In genomic region chr9:70340572-70340971, GRCh38 we compare ENCODE assay signal across 9 cellular contexts.
DNase-seq lines count a peak whose midpoint lies in the region; ATAC-seq, FAIRE-seq and TF ChIP-seq lines count a peak whose summit lies in the region.
"Had no signal": no experiment of that assay in that cellular context is flagged by ENCODE, and none has a peak within 500 bp of the region (broad histone marks: within the 10 kb centered on the region; RNA-seq: fewer than 3 reads in every experiment).

No MANE protein-coding gene starts in this region.

- no peaks in the 10 kb centered on the region for H3K9me3 ChIP-seq in astrocyte (ENCODE audit: insufficient read depth, low read depth, low read length)
- no peaks in the 10 kb centered on the region for H3K9me3 ChIP-seq in liver (ENCODE audit: control insufficient read depth in 4 of 4, low read length in 3 of 4)
- H3K9me3 ChIP-seq: HAP-1 had no signal

- no peak overlapping the region for H3K4me3 ChIP-seq in AG10803 (ENCODE audit: low read length)
- no peak overlapping the region for H3K4me3 ChIP-seq in astrocyte (ENCODE audit: insufficient read depth, low read depth, low read length)
- no peak overlapping the region for H3K4me3 ChIP-seq in liver (ENCODE audit: low read depth in 1 of 3, low read length in 3 of 3)
- H3K4me3 ChIP-seq: HAP-1 had no signal

- FAIRE-seq in HTR-8/SVneo (lab: Jason Lieb, UNC), result no peak
- FAIRE-seq in astrocyte (lab: Jason Lieb, UNC), result no peak

- H3K4me3 Mint-ChIP-seq in astrocyte (ENCODE audit: unreplicated experiment), result no peak overlapping the region

- peak; percentile 79 to 80 for TF ChIP-seq RAD21 in liver (IDR thresholded peaks at IDR 0.05)

- H3K4me1 ChIP-seq in astrocyte (ENCODE audit: insufficient read depth, low read length), result no peaks in the 10 kb centered on the region
- H3K4me1 ChIP-seq in liver (ENCODE audit: control insufficient read depth in 4 of 4, insufficient read depth in 4 of 4, low read length in 3 of 4), result no peaks in the 10 kb centered on the region

- no peaks in the 10 kb centered on the region for H4K20me1 ChIP-seq in astrocyte (ENCODE audit: insufficient read depth, low read length)

- ATAC-seq in GM19463 (IDR thresholded peaks at IDR 0.05; ENCODE audit: unreplicated experiment) (no peak), sciatic nerve (no peak)
- no peak for ATAC-seq in activated naive CD4-positive, alpha-beta T cell treated with anti-CD3 and anti-CD28 coated beads, Interleukin-2, amount 50 U/mL, for 72 hours

- intact Hi-C loops in sciatic nerve (cut with DNase I), result loop anchor here (5.0 kb wide), 1 partner anchor 262 kb away; no protein-coding TSS in a partner anchor

- no peak overlapping the region for H3K4me2 ChIP-seq in astrocyte (ENCODE audit: low read length)

- H3K27ac Mint-ChIP-seq in astrocyte (ENCODE audit: unreplicated experiment), result no peak overlapping the region
- H3K27ac Mint-ChIP-seq in activated naive CD4-positive, alpha-beta T cell treated with anti-CD3 and anti-CD28 coated beads, Interleukin-2, amount 50 U/mL, for 72 hours, result no peak overlapping the region

- no peaks in the 10 kb centered on the region for H3K79me2 ChIP-seq in astrocyte (ENCODE audit: insufficient read depth, low read length)

- H3K27ac ChIP-seq in astrocyte (ENCODE audit: low read depth, low read length) (no peak overlapping the region), liver (ENCODE audit: low read depth in 1 of 2, low read length in 2 of 2) (no peak overlapping the region)

- H3K36me3 Mint-ChIP-seq in astrocyte (ENCODE audit: low read depth, unreplicated experiment), result peaks cover 10% of the 10 kb centered on the region
- H3K36me3 Mint-ChIP-seq in activated naive CD4-positive, alpha-beta T cell treated with anti-CD3 and anti-CD28 coated beads, Interleukin-2, amount 50 U/mL, for 72 hours, result peaks cover 0 to 6% of the 10 kb centered on the region in 2 donors

- H3K4me1 Mint-ChIP-seq in astrocyte (ENCODE audit: low read depth, unreplicated experiment), result no peaks in the 10 kb centered on the region

- peaks cover 6% of the 10 kb centered on the region for H3K36me3 ChIP-seq in astrocyte (ENCODE audit: insufficient read depth, low read length)
- peaks cover 0 to 3% (median 1%) of the 10 kb centered on the region in 4 donors for H3K36me3 ChIP-seq in liver (ENCODE audit: control insufficient read depth in 4 of 4, insufficient read depth in 3 of 4, low read depth in 1 of 4, low read length in 3 of 4)

- DNase-seq in AG10803 (ENCODE audit: low read depth), result peak; percentile 47
- peak; percentile 12 for DNase-seq in HTR-8/SVneo (ENCODE audit: insufficient read length, low spot score)
- DNase-seq in astrocyte (ENCODE audit: low read depth), result peak; percentile 20
- no peak for DNase-seq in stimulated activated CD4-positive, alpha-beta T cell treated with anti-CD3 and anti-CD28 coated beads, Interleukin-4, amount 100 ng/mL, for 1 hour
- DNase-seq in activated naive CD4-positive, alpha-beta T cell treated with anti-CD3 and anti-CD28 coated beads, Interleukin-2, amount 50 U/mL, for 72 hours (ENCODE audit: low spot score in 2 of 2), result no peak
- no peak for DNase-seq in sciatic nerve (ENCODE audit: low spot score)

- TF ChIP-seq CTCF in AG10803 (conservative IDR thresholded peaks at IDR 0.05; ENCODE audit: low read length) (peak; percentile 59), astrocyte (IDR thresholded peaks at IDR 0.05; ENCODE audit: insufficient read depth, low read depth, low read length) (peak; percentile 37), liver (IDR thresholded peaks at IDR 0.05; ENCODE audit: low read depth, low read length, missing input control) (peak; percentile 39)

- H3K27me3 Mint-ChIP-seq in astrocyte (ENCODE audit: low read depth, unreplicated experiment), result no peaks in the 10 kb centered on the region

- no peaks in the 10 kb centered on the region for H3K9me3 Mint-ChIP-seq in astrocyte (ENCODE audit: unreplicated experiment)
- H3K9me3 Mint-ChIP-seq in activated naive CD4-positive, alpha-beta T cell treated with anti-CD3 and anti-CD28 coated beads, Interleukin-2, amount 50 U/mL, for 72 hours, result no peaks in the 10 kb centered on the region

- no peak overlapping the region for H2AFZ ChIP-seq in astrocyte (ENCODE audit: low read depth, low read length)

- 2% methylated on average over 1 of the region's 1 CpG for WGBS in liver

- H3K9ac ChIP-seq in astrocyte (ENCODE audit: low read length) (no peak overlapping the region), liver (ENCODE audit: low read depth in 1 of 2, low read length in 2 of 2) (no peak overlapping the region)

- no peaks in the 10 kb centered on the region for H3K27me3 ChIP-seq in astrocyte (ENCODE audit: insufficient read depth, low read length)
- no peaks in the 10 kb centered on the region for H3K27me3 ChIP-seq in liver (ENCODE audit: control insufficient read depth in 4 of 4, insufficient read depth in 4 of 4, low read length in 3 of 4)

TF ChIP-seq in liver, 16 proteins besides CTCF, POLR2A, EP300 and RAD21:
- TF ChIP-seq MAX (IDR thresholded peaks at IDR 0.05) (no peak), NR2F2 (IDR thresholded peaks at IDR 0.05) (no peak), TAF1 (conservative IDR thresholded peaks at IDR 0.05) (no peak), HNF4A (conservative IDR thresholded peaks at IDR 0.05) (no peak)

Comparison
In these comparisons a context has a peak if more than half of its experiments do, and no peak if none do; other contexts are left out.
1. DNase-seq: peak in AG10803 (single experiment), HTR-8/SVneo (single experiment) and astrocyte (single experiment); none in stimulated activated CD4-positive, alpha-beta T cell treated with anti-CD3 and anti-CD28 coated beads, Interleukin-4, amount 100 ng/mL, for 1 hour (single experiment), activated naive CD4-positive, alpha-beta T cell treated with anti-CD3 and anti-CD28 coated beads, Interleukin-2, amount 50 U/mL, for 72 hours (0 of 2) and sciatic nerve (single experiment).
2. Peak in every context shown above with its lines, with median percentiles within 50 percentile points of each other: CTCF ChIP-seq.